1 cellular context compared by ENCODE assay signal in genomic region chr1:26695417-26696190, GRCh38.
A peak's percentile ranks its signal among the peaks of the same experiment; 100 is the strongest.
TF ChIP-seq lines count a peak whose summit lies in the region.

Gene ARID1A, plus strand, starts transcription at chr1:26696015. Its CDS starts 389 bp downstream, at chr1:26696404.

TF ChIP-seq in K562, 482 proteins besides CTCF, POLR2A, EP300 and RAD21 (continued from another document and continues in another):
- no peak for TF ChIP-seq ZNF318 (IDR thresholded peaks at IDR 0.05; ENCODE audit: borderline replicate concordance in 1 of 2, low read depth in 1 of 2)
- no peak for TF ChIP-seq ETS2 (tag; IDR thresholded peaks at IDR 0.05; ENCODE audit: borderline replicate concordance, poor library complexity, severe bottlenecking)
- TF ChIP-seq PATZ1 (CRISPR knock-in tag; IDR thresholded peaks at IDR 0.05; ENCODE audit: borderline replicate concordance) = no peak
- TF ChIP-seq VEZF1 (CRISPR knock-in tag; IDR thresholded peaks at IDR 0.05) = peak; percentile 99
- TF ChIP-seq HMGN3 (IDR thresholded peaks at IDR 0.05; ENCODE audit: borderline replicate concordance, extremely low read depth, insufficient read length, low read depth, low read length) = peak; percentile 99
- peak in 1 of 2 experiments; percentile 21; a peak in 1 of 4 replicates for TF ChIP-seq CSDE1 (IDR thresholded peaks at IDR 0.05)
- peak; percentile 99 to 100 for TF ChIP-seq UBTF (IDR thresholded peaks at IDR 0.05; ENCODE audit: borderline replicate concordance in 1 of 2, low read depth in 2 of 2, low read length in 2 of 2)
- no peak for TF ChIP-seq ZNF449 (CRISPR knock-in tag; IDR thresholded peaks at IDR 0.05)
- TF ChIP-seq MLLT1 (IDR thresholded peaks at IDR 0.05) = peak; percentile 63 to 83; a peak in 3 of 4 replicates
- peak; percentile 96 for TF ChIP-seq KAT7 (CRISPR knock-in tag; IDR thresholded peaks at IDR 0.05; ENCODE audit: borderline replicate concordance)
- peak; percentile 95 for TF ChIP-seq U2AF1 (optimal IDR thresholded peaks at IDR 0.05; ENCODE audit: low read depth, low read length)
- peak; percentile 85 for TF ChIP-seq SIN3B (IDR thresholded peaks at IDR 0.05; ENCODE audit: low read depth)
- TF ChIP-seq SUPT5H (IDR thresholded peaks at IDR 0.05) = peak; percentile 82
- TF ChIP-seq TEAD1 (CRISPR knock-in tag; IDR thresholded peaks at IDR 0.05) = peak; percentile 93 to 94
- peak; percentile 36; the same call in 1 of the 2 replicates for TF ChIP-seq CBFA2T3 (IDR thresholded peaks at IDR 0.05)
- TF ChIP-seq TGIF2 (CRISPR knock-in tag; IDR thresholded peaks at IDR 0.05) = no peak; the same call in 1 of the 2 replicates
- TF ChIP-seq NR2F6 (CRISPR knock-in tag; IDR thresholded peaks at IDR 0.05) = peak; percentile 83; the same call in 1 of the 2 replicates
- TF ChIP-seq IRF1 (CRISPR knock-in tag; IDR thresholded peaks at IDR 0.05; ENCODE audit: borderline replicate concordance) = peak; percentile 91; the same call in 1 of the 2 replicates
- peak; percentile 93 for TF ChIP-seq RBFOX2 (IDR thresholded peaks at IDR 0.05; ENCODE audit: low read depth, low read length)
- no peak; the same call in 1 of the 2 replicates for TF ChIP-seq ZC3H8 (IDR thresholded peaks at IDR 0.05)
- no peak for TF ChIP-seq TAF15 (IDR thresholded peaks at IDR 0.05; ENCODE audit: low read depth, low read length)
- peak; percentile 98; the same call in 1 of the 2 replicates for TF ChIP-seq CGGBP1 (CRISPR knock-in tag; IDR thresholded peaks at IDR 0.05)
- TF ChIP-seq EZH2 (IDR thresholded peaks at IDR 0.05; ENCODE audit: borderline replicate concordance, low read depth, low read length) = no peak
- no peak for TF ChIP-seq ILK (tag; IDR thresholded peaks at IDR 0.05; ENCODE audit: borderline replicate concordance, low read depth)
- peak; percentile 85 for TF ChIP-seq GMEB1 (CRISPR knock-in tag; IDR thresholded peaks at IDR 0.05)
- peak; percentile 59 for TF ChIP-seq POLR2B (IDR thresholded peaks at IDR 0.05; ENCODE audit: low read depth, partially characterized antibody)
- TF ChIP-seq ZNF133 (CRISPR knock-in tag; IDR thresholded peaks at IDR 0.05) = 0 out of 2 replicates have a peak, but pooled peaks have one; percentile 62
- no peak for TF ChIP-seq GABPB2 (CRISPR knock-in tag; conservative IDR thresholded peaks at IDR 0.05)
- TF ChIP-seq CBX2 (IDR thresholded peaks at IDR 0.05; ENCODE audit: insufficient read depth, low read length, poor library complexity, severe bottlenecking) = no peak
- peak; percentile 83 for TF ChIP-seq ZBTB17 (CRISPR knock-in tag; IDR thresholded peaks at IDR 0.05)
- peak; percentile 97 for TF ChIP-seq MED1 (CRISPR knock-in tag; IDR thresholded peaks at IDR 0.05; ENCODE audit: borderline replicate concordance)
- TF ChIP-seq ZNF282 (CRISPR knock-in tag; IDR thresholded peaks at IDR 0.05) = peak; percentile 89
- peak; percentile 69 for TF ChIP-seq ETV1 (tag; conservative IDR thresholded peaks at IDR 0.05; ENCODE audit: low read depth)
- TF ChIP-seq RCOR1 (IDR thresholded peaks at IDR 0.05; ENCODE audit: borderline replicate concordance in 1 of 2, low read depth in 2 of 2, low read length in 2 of 2) = peak; percentile 43 to 92; a peak in 3 of 4 replicates
- peak; percentile 47; the same call in 1 of the 2 replicates for TF ChIP-seq MAFK (IDR thresholded peaks at IDR 0.05; ENCODE audit: low read length)
- peak; percentile 82 for TF ChIP-seq ZNF431 (CRISPR knock-in tag; IDR thresholded peaks at IDR 0.05)
- TF ChIP-seq SAP30 (IDR thresholded peaks at IDR 0.05; ENCODE audit: borderline replicate concordance, insufficient read depth, low read depth, low read length, poor library complexity, severe bottlenecking) = peak; percentile 82
- TF ChIP-seq NFATC3 (IDR thresholded peaks at IDR 0.05) = no peak
- no peak for TF ChIP-seq ZNF717 (CRISPR knock-in tag; IDR thresholded peaks at IDR 0.05)
- no peak; the same call in 1 of the 2 replicates for TF ChIP-seq TCF7 (IDR thresholded peaks at IDR 0.05; ENCODE audit: borderline replicate concordance)
